In genomic region chr1:1890506-1891348, GRCh38 we compare ENCODE assay signal across 8 cellular contexts. TPM values are rescaled to one million over a fixed set of nuclear protein-coding genes. Genes with fewer than 3 reads are reported as not detected.
DNase-seq lines count a peak whose midpoint lies in the region; TF ChIP-seq lines count a peak whose summit lies in the region.

Gene GNB1, minus strand, starts transcription at chr1:1891087. Its CDS starts 65,634 bp downstream, at chr1:1825453.

- DNase-seq in ELR (ENCODE audit: low read depth) (peak; percentile 90), H4 (ENCODE audit: low spot score) (peak; percentile 83), M059J (ENCODE audit: low read depth) (peak; percentile 86), SK-N-SH (peak; percentile 98), germinal center (ENCODE audit: low spot score) (peak; percentile 96), nucleus accumbens (lab: John Stamatoyannopoulos, UW) (peak in 54 of 56 donors; percentile 42 to 93 (median 78)), substantia nigra (lab: John Stamatoyannopoulos, UW) (peak in 48 of 49 donors; percentile 26 to 92 (median 78))
- peak; percentile 86 for DNase-seq in activated naive CD4-positive, alpha-beta T cell treated with anti-CD3 and anti-CD28 coated beads, Interleukin-2, amount 10 ng/mL, durations not matched to agents 7 days and 5 days

- peak within 1 kb of the TSS; percentile 83 for H3K4me3 Mint-ChIP-seq in activated naive CD4-positive, alpha-beta T cell treated with anti-CD3 and anti-CD28 coated beads, Interleukin-2, amount 10 ng/mL, durations not matched to agents 7 days and 5 days

- POLR2A ChIA-PET in SK-N-SH (lab: Yijun Ruan, JAX): interaction anchor here (1.5 kb wide), 1 partner anchor 18 kb away, joined by 3 read pairs; no protein-coding TSS in a partner anchor

- CTCF ChIA-PET in SK-N-SH (lab: Yijun Ruan, JAX): interaction anchor here (0.9 to 2.0 kb wide), 5 partner anchors 15 to 154 kb away, joined by 3 to 9 read pairs (median 5); no protein-coding TSS in a partner anchor
- CTCF ChIA-PET in activated naive CD4-positive, alpha-beta T cell treated with anti-CD3 and anti-CD28 coated beads, Interleukin-2, amount 10 ng/mL, durations not matched to agents 7 days and 5 days (lab: Charles Lee): no interaction called here

- WGBS in SK-N-SH (ENCODE audit: low lambda C conversion rate): 0% methylated on average over 4 of the region's 137 CpGs

- peaks cover 24% of the 10 kb centered on the region for H3K27me3 Mint-ChIP-seq in activated naive CD4-positive, alpha-beta T cell treated with anti-CD3 and anti-CD28 coated beads, Interleukin-2, amount 10 ng/mL, durations not matched to agents 7 days and 5 days

- peak within 1 kb of the TSS; percentile 84 to 93 for H3K27ac ChIP-seq in SK-N-SH (ENCODE audit: low read depth in 2 of 2, low read length in 1 of 2)
- H3K27ac ChIP-seq in substantia nigra (ENCODE audit: low read depth, low read length, poor library complexity, severe bottlenecking): peak within 1 kb of the TSS; percentile 87

- peaks cover 0 to 37% of the 10 kb centered on the region in 2 experiments; a peak in 3 of 4 replicates for H3K4me1 ChIP-seq in SK-N-SH (ENCODE audit: control insufficient read depth in 1 of 2, insufficient read depth in 2 of 2, low read depth in 1 of 2, low read length in 1 of 2)

- no peaks in the 10 kb centered on the region for H3K27me3 ChIP-seq in SK-N-SH (ENCODE audit: insufficient read depth)

- H3K4me2 ChIP-seq in SK-N-SH: peak within 1 kb of the TSS; percentile 81

- no peak within 1 kb of the TSS for H2AFZ ChIP-seq in SK-N-SH (ENCODE audit: low read depth)

- H3K9ac ChIP-seq in SK-N-SH: peak within 1 kb of the TSS; percentile 94

- no peak for TF ChIP-seq CTCF in SK-N-SH (IDR thresholded peaks at IDR 0.05)

- H3F3A ChIP-seq in SK-N-SH (replicated peaks; ENCODE audit: insufficient read depth): peaks cover 14% of the 10 kb centered on the region

- no peaks in the 10 kb centered on the region for H3K9me3 Mint-ChIP-seq in activated naive CD4-positive, alpha-beta T cell treated with anti-CD3 and anti-CD28 coated beads, Interleukin-2, amount 10 ng/mL, durations not matched to agents 7 days and 5 days

- peaks cover 60% of the 10 kb centered on the region for H3K4me1 Mint-ChIP-seq in activated naive CD4-positive, alpha-beta T cell treated with anti-CD3 and anti-CD28 coated beads, Interleukin-2, amount 10 ng/mL, durations not matched to agents 7 days and 5 days

- no peaks in the 10 kb centered on the region for H3K9me2 ChIP-seq in SK-N-SH

- no peak for TF ChIP-seq EP300 in SK-N-SH (IDR thresholded peaks at IDR 0.05; ENCODE audit: borderline replicate concordance in 1 of 2, low read depth in 1 of 2, low read length in 1 of 2)

- TF ChIP-seq RAD21 in SK-N-SH (IDR thresholded peaks at IDR 0.05; ENCODE audit: low read length): no peak

- peaks cover 22% of the 10 kb centered on the region for H3K36me3 Mint-ChIP-seq in activated naive CD4-positive, alpha-beta T cell treated with anti-CD3 and anti-CD28 coated beads, Interleukin-2, amount 10 ng/mL, durations not matched to agents 7 days and 5 days

- peaks cover 55% of the 10 kb centered on the region for H3K79me2 ChIP-seq in SK-N-SH (ENCODE audit: insufficient read depth)

- H4K20me1 ChIP-seq in SK-N-SH (ENCODE audit: insufficient read depth): peaks cover 42% of the 10 kb centered on the region

- H3K36me3 ChIP-seq in SK-N-SH (replicated peaks in 1 of 2; ENCODE audit: control insufficient read depth in 1 of 2, insufficient read depth in 2 of 2, low read length in 1 of 2): peaks cover 0 to 8% of the 10 kb centered on the region in 2 experiments

- no peaks in the 10 kb centered on the region for H3K9me3 ChIP-seq in SK-N-SH

- peak within 1 kb of the TSS; percentile 83 to 86 for H3K4me3 ChIP-seq in SK-N-SH (ENCODE audit: low read depth in 2 of 2, low read length in 1 of 2)

- peak within 1 kb of the TSS; percentile 92 for H3K27ac Mint-ChIP-seq in activated naive CD4-positive, alpha-beta T cell treated with anti-CD3 and anti-CD28 coated beads, Interleukin-2, amount 10 ng/mL, durations not matched to agents 7 days and 5 days

TF ChIP-seq in SK-N-SH, 30 proteins besides CTCF, POLR2A, EP300 and RAD21 (continues in another document):
- no peak for TF ChIP-seq FOSL2 (IDR thresholded peaks at IDR 0.05; ENCODE audit: borderline replicate concordance, low read depth)
- TF ChIP-seq FOXJ3 (CRISPR knock-in tag; IDR thresholded peaks at IDR 0.05): no peak
- no peak for TF ChIP-seq USF2 (IDR thresholded peaks at IDR 0.05; ENCODE audit: borderline replicate concordance, low read depth, low read length)
- TF ChIP-seq TCF12 (IDR thresholded peaks at IDR 0.05): no peak
- 0 out of 2 replicates have a peak, but pooled peaks have one; percentile 39 for TF ChIP-seq YY1 (IDR thresholded peaks at IDR 0.05; ENCODE audit: low read depth)
- peak; percentile 94 for TF ChIP-seq TAF1 (IDR thresholded peaks at IDR 0.05; ENCODE audit: borderline replicate concordance, low read depth, low read length)
- 0 out of 2 replicates have a peak, but pooled peaks have one; percentile 18 for TF ChIP-seq POLR2AphosphoS5 (IDR thresholded peaks at IDR 0.05; ENCODE audit: low read depth, low read length)
- no peak for TF ChIP-seq ELF1 (IDR thresholded peaks at IDR 0.05)
- no peak for TF ChIP-seq CHD2 (IDR thresholded peaks at IDR 0.05; ENCODE audit: low read length, partially characterized antibody)
- TF ChIP-seq RCOR1 (IDR thresholded peaks at IDR 0.05; ENCODE audit: low read length): no peak
- no peak for TF ChIP-seq MEF2A (IDR thresholded peaks at IDR 0.05; ENCODE audit: borderline replicate concordance, low read depth)
- no peak for TF ChIP-seq GATA2 (CRISPR knock-in tag; IDR thresholded peaks at IDR 0.05)
- no peak for TF ChIP-seq SMC3 (IDR thresholded peaks at IDR 0.05; ENCODE audit: low read depth, low read length)
- TF ChIP-seq SIN3A (IDR thresholded peaks at IDR 0.05; ENCODE audit: borderline replicate concordance, low read depth, low read length): no peak
- TF ChIP-seq RXRA (IDR thresholded peaks at IDR 0.05; ENCODE audit: borderline replicate concordance, low read depth): no peak
- no peak for TF ChIP-seq IRF3 (IDR thresholded peaks at IDR 0.05; ENCODE audit: low read depth, low read length)
- TF ChIP-seq NFIC (IDR thresholded peaks at IDR 0.05; ENCODE audit: borderline replicate concordance): no peak
- TF ChIP-seq, protein P1, sequence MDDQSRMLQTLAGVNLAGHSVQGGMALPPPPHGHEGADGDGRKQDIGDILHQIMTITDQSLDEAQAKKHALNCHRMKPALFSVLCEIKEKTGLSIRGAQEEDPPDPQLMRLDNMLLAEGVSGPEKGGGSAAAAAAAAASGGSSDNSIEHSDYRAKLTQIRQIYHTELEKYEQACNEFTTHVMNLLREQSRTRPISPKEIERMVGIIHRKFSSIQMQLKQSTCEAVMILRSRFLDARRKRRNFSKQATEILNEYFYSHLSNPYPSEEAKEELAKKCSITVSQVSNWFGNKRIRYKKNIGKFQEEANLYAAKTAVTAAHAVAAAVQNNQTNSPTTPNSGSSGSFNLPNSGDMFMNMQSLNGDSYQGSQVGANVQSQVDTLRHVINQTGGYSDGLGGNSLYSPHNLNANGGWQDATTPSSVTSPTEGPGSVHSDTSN (IDR thresholded peaks at IDR 0.05): no peak
- TF ChIP-seq, protein P2, sequence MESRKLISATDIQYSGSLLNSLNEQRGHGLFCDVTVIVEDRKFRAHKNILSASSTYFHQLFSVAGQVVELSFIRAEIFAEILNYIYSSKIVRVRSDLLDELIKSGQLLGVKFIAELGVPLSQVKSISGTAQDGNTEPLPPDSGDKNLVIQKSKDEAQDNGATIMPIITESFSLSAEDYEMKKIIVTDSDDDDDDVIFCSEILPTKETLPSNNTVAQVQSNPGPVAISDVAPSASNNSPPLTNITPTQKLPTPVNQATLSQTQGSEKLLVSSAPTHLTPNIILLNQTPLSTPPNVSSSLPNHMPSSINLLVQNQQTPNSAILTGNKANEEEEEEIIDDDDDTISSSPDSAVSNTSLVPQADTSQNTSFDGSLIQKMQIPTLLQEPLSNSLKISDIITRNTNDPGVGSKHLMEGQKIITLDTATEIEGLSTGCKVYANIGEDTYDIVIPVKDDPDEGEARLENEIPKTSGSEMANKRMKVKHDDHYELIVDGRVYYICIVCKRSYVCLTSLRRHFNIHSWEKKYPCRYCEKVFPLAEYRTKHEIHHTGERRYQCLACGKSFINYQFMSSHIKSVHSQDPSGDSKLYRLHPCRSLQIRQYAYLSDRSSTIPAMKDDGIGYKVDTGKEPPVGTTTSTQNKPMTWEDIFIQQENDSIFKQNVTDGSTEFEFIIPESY (IDR thresholded peaks at IDR 0.05; ENCODE audit: borderline replicate concordance, low read depth): no peak
- peak; percentile 64; the same call in 1 of the 2 replicates for TF ChIP-seq MXI1 (IDR thresholded peaks at IDR 0.05; ENCODE audit: low read depth, low read length)
- no peak for TF ChIP-seq MAX (IDR thresholded peaks at IDR 0.05; ENCODE audit: low read depth)
- no peak for TF ChIP-seq RFX5 (IDR thresholded peaks at IDR 0.05; ENCODE audit: low read length)

RNA-seq across cellular contexts. Expression of gene GNB1, which starts in this region (rescaled TPM):
- total RNA-seq in H4 (2014; rRNA removed; shearing (Covaris generic)): 75.8 and 79.8 TPM in 2 replicates
- 80.3 and 137 TPM in 2 replicates for total RNA-seq in M059J (2014; rRNA removed; shearing (Covaris generic))
- polyA plus RNA-seq in SK-N-SH (2012; rRNA removed): 355 and 364 TPM in 2 replicates
- polyA plus RNA-seq in SK-N-SH (2012; cell fraction: cytosol; rRNA removed): 284 and 376 TPM in 2 replicates
- polyA plus RNA-seq in SK-N-SH (2012; cell fraction: nucleus; rRNA removed): 202 and 299 TPM in 2 replicates

Comparison
In these comparisons a context has a peak if more than half of its experiments do, and no peak if none do; other contexts are left out.
1. Peak in every context shown above with its lines: DNase-seq, H3K4me3 ChIP-seq and H3K27ac ChIP-seq.